Comparison of ENCODE assay signal across 7 cellular contexts in genomic region chr16:1764971-1765370, GRCh38.
"Had no signal": no experiment of that assay in that cellular context is flagged by ENCODE, and none has a peak within 500 bp of the region (broad histone marks: within the 10 kb centered on the region; RNA-seq: fewer than 3 reads in every experiment).

No MANE protein-coding gene starts in this region.

- H3K4me3 ChIP-seq: HAP-1, K562 had no signal

- H3K9me3 ChIP-seq: HAP-1 had no signal

- H3K4me1 ChIP-seq: HAP-1 had no signal

- DNase-seq: GOT3, H7, IMR-90, KG1 had no signal

- FAIRE-seq: HTR-8/SVneo, K562 had no signal

- ATAC-seq: K562 had no signal
